ENCODE assay signal across 17 cellular contexts in genomic region chr11:86673872-86674750, GRCh38. TPM values are rescaled to one million over a fixed set of nuclear protein-coding genes. Genes with fewer than 3 reads are reported as not detected.
A peak's percentile ranks its signal among the peaks of the same experiment; 100 is the strongest.
DNase-seq lines count a peak whose midpoint lies in the region; FAIRE-seq and TF ChIP-seq lines count a peak whose summit lies in the region.
"Had no signal": no experiment of that assay in that cellular context is flagged by ENCODE, and none has a peak within 500 bp of the region (broad histone marks: within the 10 kb centered on the region; RNA-seq: fewer than 3 reads in every experiment).

No MANE protein-coding gene starts in this region.

- TF ChIP-seq CTCF in parathyroid adenoma (IDR thresholded peaks at IDR 0.05), result no peak
- TF ChIP-seq CTCF in GM13977 (IDR thresholded peaks at IDR 0.05; ENCODE audit: extremely low read depth, insufficient read depth, missing control alignments), result no peak

- FAIRE-seq in colon (lab: Jason Lieb, UNC) (peak; percentile 14), GM12891 (lab: Jason Lieb, UNC) (no peak)

- H2AFZ ChIP-seq in parathyroid adenoma, result peak overlapping the region; percentile 1

- in situ Hi-C loops in GM13977 (cut with MboI; ENCODE audit: low pct_unique_long_range_greater_than_20kb, low sequenced_read_pairs, unreplicated experiment), result no loop called here

- peak overlapping the region; percentile 95 for H3K27ac ChIP-seq in parathyroid adenoma
- H3K27ac ChIP-seq: neutrophil had no signal

- DNase-seq in COLO668 (lab: John Stamatoyannopoulos, UW; ENCODE audit: unreplicated experiment) (peak; percentile 70), NCI-H2029 treated with DMSO at 0.1 percent for 48 hours (lab: John Stamatoyannopoulos, UW) (peak; percentile 72), SIG-M5 (lab: John Stamatoyannopoulos, UW) (no peak), GM12891 (ENCODE audit: insufficient read length, low spot score) (no peak), cerebellum (ENCODE audit: low spot score) (no peak), GM13977 (ENCODE audit: low spot score) (no peak)
- DNase-seq: caudate nucleus; heart right ventricle; islet precursor cell; NCI-H1930; Right ventricle myocardium superior; stimulated activated CD4-positive, alpha-beta T cell treated with anti-CD3 and anti-CD28 coated beads, Interleukin-2, amount 100 ng/mL, for 24 hours had no signal

- H3K36me3 ChIP-seq in parathyroid adenoma (ENCODE audit: control insufficient read depth, insufficient read depth, low read length), result no peaks in the 10 kb centered on the region
- H3K36me3 ChIP-seq: neutrophil had no signal

- no peaks in the 10 kb centered on the region for H3K27me3 ChIP-seq in parathyroid adenoma (ENCODE audit: control insufficient read depth, insufficient read depth, low read length)

- no peak overlapping the region for H3K4me3 ChIP-seq in parathyroid adenoma (ENCODE audit: low read depth, low read length)
- H3K4me3 ChIP-seq: heart right ventricle had no signal

- H3K9ac ChIP-seq in parathyroid adenoma, result no peak overlapping the region

- no peak overlapping the region for H3K4me2 ChIP-seq in parathyroid adenoma (ENCODE audit: low read length)

- H3K9me3 ChIP-seq in parathyroid adenoma (ENCODE audit: control insufficient read depth, low read length), result no peaks in the 10 kb centered on the region
- H3K9me3 ChIP-seq: heart right ventricle, neutrophil had no signal

- no peak for TF ChIP-seq POLR2A in GM12891 (IDR thresholded peaks at IDR 0.05; ENCODE audit: low read depth, low read length)

- H3K4me1 ChIP-seq in parathyroid adenoma, result peaks cover 37% of the 10 kb centered on the region

- H3K79me2 ChIP-seq in parathyroid adenoma, result no peaks in the 10 kb centered on the region

TF ChIP-seq in GM12891, 5 proteins besides CTCF, POLR2A, EP300 and RAD21:
- TF ChIP-seq SPI1 (IDR thresholded peaks at IDR 0.05; ENCODE audit: low read depth, low read length) (no peak), POU2F2 (IDR thresholded peaks at IDR 0.05; ENCODE audit: low read depth, low read length) (no peak), POLR2AphosphoS5 (IDR thresholded peaks at IDR 0.05; ENCODE audit: low read depth, low read length) (no peak), PAX5 (IDR thresholded peaks at IDR 0.05; ENCODE audit: insufficient read depth, low read length, severe bottlenecking) (no peak), TAF1 (IDR thresholded peaks at IDR 0.05; ENCODE audit: low read depth, low read length) (no peak)
TF ChIP-seq in GM12891: peak in this region for 0.

RNA-seq across cellular contexts. Expression of gene ME3, which starts 1.7 kb away (rescaled TPM):
- 0.68 TPM for polyA plus RNA-seq in GM12891 (2012; ENCODE audit: low read depth, missing spikeins)
- 89.6 TPM for total RNA-seq in cerebellum
- total RNA-seq: H4 had no signal
- polyA plus RNA-seq: IgD-negative memory B cell had no signal

Comparison
In these comparisons a context has a peak if more than half of its experiments do, and no peak if none do; other contexts are left out.
1. DNase-seq: peak in COLO668 (single experiment) and NCI-H2029 treated with DMSO at 0.1 percent for 48 hours (single experiment); none in SIG-M5 (single experiment), GM12891 (single experiment), cerebellum (single experiment) and GM13977 (single experiment).